Comparison of ENCODE assay signal across 25 cellular contexts in genomic region chr2:96967964-96968363, GRCh38. TPM values are rescaled to one million over a fixed set of nuclear protein-coding genes. Genes with fewer than 3 reads are reported as not detected.
"Had no signal": no experiment of that assay in that cellular context is flagged by ENCODE, and none has a peak within 500 bp of the region (broad histone marks: within the 10 kb centered on the region; RNA-seq: fewer than 3 reads in every experiment).

No MANE protein-coding gene starts in this region.

- H3K9me3 ChIP-seq: heart left ventricle, neutrophil, stomach, thyroid gland, upper lobe of left lung, uterus had no signal

- H3K9me3 Mint-ChIP-seq: immature natural killer cell; naive B cell; nephron; stimulated activated naive B cell treated with anti-CD40 and anti-IgM and Interleukin-4, amounts not matched to agents 10 μg/mL and 1 μg/mL and 100 μg/mL, for 72 hours had no signal

- H3K4me1 ChIP-seq: uterus had no signal

- H3K4me3 Mint-ChIP-seq: immature natural killer cell; naive B cell; nephron; stimulated activated naive B cell treated with anti-CD40 and anti-IgM and Interleukin-4, amounts not matched to agents 10 μg/mL and 1 μg/mL and 100 μg/mL, for 72 hours had no signal

- DNase-seq: effector CD8-positive, alpha-beta T cell; foreskin melanocyte; heart left ventricle; immature natural killer cell; left cardiac atrium; left ventricle myocardium superior; mesenchymal stem cell; midbrain; naive B cell; stimulated activated CD4-positive, alpha-beta T cell treated with anti-CD3 and anti-CD28 coated beads, Interleukin-2, amount 100 ng/mL, for 24 hours; stimulated activated CD4-positive, alpha-beta T cell treated with anti-CD3 and anti-CD28 coated beads, Interleukin-4, amount 100 ng/mL, for 4 hours; stimulated activated naive B cell treated with anti-CD40 and anti-IgM and Interleukin-4, amounts not matched to agents 10 μg/mL and 1 μg/mL and 100 μg/mL, for 72 hours; stomach; thyroid gland; upper lobe of left lung; uterus had no signal

- H3K27ac Mint-ChIP-seq: stimulated activated naive B cell treated with anti-CD40 and anti-IgM and Interleukin-4, amounts not matched to agents 10 μg/mL and 1 μg/mL and 100 μg/mL, for 72 hours had no signal

- H3K4me3 ChIP-seq: coronary artery, heart left ventricle, lung, stomach, thyroid gland, upper lobe of left lung, uterus had no signal

- H3K36me3 ChIP-seq: heart left ventricle, neutrophil, stomach, thyroid gland, upper lobe of left lung, uterus had no signal

- H3K27me3 ChIP-seq: thyroid gland, upper lobe of left lung, uterus had no signal

- H3K36me3 Mint-ChIP-seq: immature natural killer cell; naive B cell; stimulated activated naive B cell treated with anti-CD40 and anti-IgM and Interleukin-4, amounts not matched to agents 10 μg/mL and 1 μg/mL and 100 μg/mL, for 72 hours had no signal

- H3K27ac ChIP-seq: coronary artery, heart left ventricle, neutrophil, stomach, thyroid gland, upper lobe of left lung, uterus had no signal

- ATAC-seq: heart left ventricle; left cardiac atrium; left ventricle myocardium superior; sciatic nerve; stimulated activated naive B cell treated with anti-CD40 and anti-IgM and Interleukin-4, amounts not matched to agents 10 μg/mL and 1 μg/mL and 100 μg/mL, for 72 hours had no signal

RNA-seq across cellular contexts. Expression of gene FAM178B, which starts 18.4 kb away (rescaled TPM):
- total RNA-seq: dermis microvascular lymphatic vessel endothelial cell, glomerular endothelial cell, left ventricle myocardium superior, osteocyte, pulmonary artery endothelial cell, stomach, thyroid gland had no signal
